In the genomic region with DNA sequence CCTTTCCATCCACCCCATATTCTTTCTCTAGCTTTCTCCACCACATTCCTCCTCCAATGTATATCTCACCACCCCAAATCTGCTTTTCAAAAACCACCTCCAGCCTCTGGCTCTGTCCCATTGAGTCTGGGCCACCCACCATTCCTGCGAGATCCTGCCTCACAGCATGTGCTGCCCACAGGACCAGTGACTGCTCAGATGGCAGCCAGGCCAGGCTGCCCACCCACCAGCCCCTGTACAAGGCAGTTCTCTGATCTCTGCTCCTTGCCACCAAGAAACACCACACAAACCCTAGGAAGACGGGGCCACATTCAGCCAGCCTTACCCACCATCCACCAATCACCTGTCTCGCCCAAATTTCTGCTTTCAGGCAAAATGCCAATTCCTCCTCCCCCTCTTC, we compare ENCODE assay signal across 22 cellular contexts. TPM values are rescaled to one million over a fixed set of nuclear protein-coding genes. Genes with fewer than 3 reads are reported as not detected.
DNase-seq lines count a peak whose midpoint lies in the region; ATAC-seq, FAIRE-seq and TF ChIP-seq lines count a peak whose summit lies in the region.
"Had no signal": no experiment of that assay in that cellular context is flagged by ENCODE, and none has a peak within 500 bp of the region (broad histone marks: within the 10 kb centered on the region; RNA-seq: fewer than 3 reads in every experiment).

No MANE protein-coding gene starts in this region.

- H3K9ac ChIP-seq in H1 (replicated peaks in 1 of 4; ENCODE audit: extremely low read depth in 1 of 4, low read depth in 3 of 4, low read length in 3 of 4), result no peak overlapping the region
- H3K9ac ChIP-seq in neuronal stem cell (ENCODE audit: low read depth, low read length, poor library complexity), result no peak overlapping the region
- H3K9ac ChIP-seq: KMS-11 had no signal

- H3K4me3 ChIP-seq in H1 (ENCODE audit: extremely low read depth in 1 of 4, insufficient read depth in 2 of 4, low read depth in 3 of 4, low read length in 4 of 4) (no peak overlapping the region), neuronal stem cell (ENCODE audit: low read length in 2 of 2) (no peak overlapping the region)

- no peak for ATAC-seq in left lobe of liver

- no peak overlapping the region for H2BK120ac ChIP-seq in H1 (replicated peaks; ENCODE audit: low read depth, low read length)
- no peak overlapping the region for H2BK120ac ChIP-seq in neuronal stem cell (ENCODE audit: low read depth, low read length)

- TF ChIP-seq CTCF in H1 (IDR thresholded peaks at IDR 0.05; ENCODE audit: control extremely low read depth in 1 of 3, insufficient read depth in 1 of 3, low read depth in 1 of 3, low read length in 3 of 3) (no peak), CD14-positive monocyte (IDR thresholded peaks at IDR 0.05) (no peak)

- peak overlapping the region; percentile 71; the same call in 1 of the 2 replicates for H3K18ac ChIP-seq in H1 (ENCODE audit: extremely low read depth, low read length)
- peak overlapping the region; percentile 31 for H3K18ac ChIP-seq in neuronal stem cell (ENCODE audit: low read length)

- H2AFZ ChIP-seq in H1 (ENCODE audit: low read length) (no peak overlapping the region), neuronal stem cell (ENCODE audit: low read length) (no peak overlapping the region)

- peak overlapping the region; percentile 15 to 63; a peak in 2 of 4 replicates for H3K4me2 ChIP-seq in H1 (ENCODE audit: insufficient read depth in 1 of 2, low read depth in 2 of 2, low read length in 2 of 2)
- H3K4me2 ChIP-seq in neuronal stem cell (ENCODE audit: insufficient read depth, low read length, poor library complexity, severe bottlenecking), result no peak overlapping the region
- H3K4me2 ChIP-seq: KMS-11 had no signal

- H4K20me1 ChIP-seq in H1 (replicated peaks in 1 of 2; ENCODE audit: control insufficient read depth in 1 of 2, insufficient read depth in 2 of 2, low read length in 2 of 2), result no peaks in the 10 kb centered on the region

- no peak overlapping the region for H3K23ac ChIP-seq in H1 (ENCODE audit: insufficient read length)
- no peak overlapping the region for H3K23ac ChIP-seq in neuronal stem cell (ENCODE audit: low read depth, low read length, poor library complexity)

- peaks cover 4% of the 10 kb centered on the region for H3K4me1 Mint-ChIP-seq in CD14-positive monocyte
- H3K4me1 Mint-ChIP-seq: B cell had no signal

- H2BK20ac ChIP-seq in H1 (ENCODE audit: low read length), result peak overlapping the region; percentile 63

- no peaks in the 10 kb centered on the region for H3K36me3 Mint-ChIP-seq in CD14-positive monocyte

- H3K23me2 ChIP-seq in H1 (ENCODE audit: low read depth, low read length), result no peaks in the 10 kb centered on the region; the same call in 1 of the 2 replicates

- intact Hi-C loops in CD14-positive monocyte (cut with micrococcal nuclease), result no loop called here

- H4K91ac ChIP-seq in H1 (replicated peaks; ENCODE audit: insufficient read length, low read length) (peak overlapping the region; percentile 5), neuronal stem cell (ENCODE audit: low read depth, low read length, poor library complexity) (no peak overlapping the region)

- H3K9me3 ChIP-seq in H1 (ENCODE audit: insufficient read depth in 2 of 2, low read depth in 1 of 2, low read length in 1 of 2), result no peaks in the 10 kb centered on the region
- no peaks in the 10 kb centered on the region for H3K9me3 ChIP-seq in neuronal stem cell (replicated peaks in 1 of 2; ENCODE audit: control insufficient read depth in 2 of 2, insufficient read depth in 1 of 2, low read depth in 1 of 2, low read length in 2 of 2)

- CTCF ChIA-PET in H1 (lab: Charles Lee; ENCODE audit: partially characterized antibody), result interaction anchor here (0.6 to 13.2 kb wide), 7 partner anchors 9 to 147 kb away, joined by 3 to 168 read pairs (median 4); partner anchors contain the start of gene PLEKHA6

- H3K27ac ChIP-seq in H1 (ENCODE audit: low read depth, low read length) (no peak overlapping the region), neuronal stem cell (replicated peaks; ENCODE audit: low read length) (no peak overlapping the region)
- H3K27ac ChIP-seq: 22Rv1, KMS-11 had no signal

- H3K4ac ChIP-seq in H1 (replicated peaks; ENCODE audit: insufficient read length, low read depth, low read length) (peak overlapping the region; percentile 14), neuronal stem cell (ENCODE audit: low read length) (no peak overlapping the region)

- peaks cover 0 to 1% (median 0%) of the 10 kb centered on the region in 7 donors for H3K9me3 Mint-ChIP-seq in CD14-positive monocyte
- H3K9me3 Mint-ChIP-seq: CD4-positive, alpha-beta T cell had no signal

- no peaks in the 10 kb centered on the region for H3K36me3 ChIP-seq in H1 (ENCODE audit: control insufficient read depth in 2 of 4, insufficient read depth in 4 of 4, low read length in 3 of 4)
- H3K36me3 ChIP-seq in neuronal stem cell (replicated peaks in 1 of 2; ENCODE audit: control insufficient read depth in 2 of 2, insufficient read depth in 2 of 2, low read length in 2 of 2), result no peaks in the 10 kb centered on the region

- H2BK12ac ChIP-seq in H1 (ENCODE audit: low read depth, low read length), result peak overlapping the region; percentile 69
- H2BK12ac ChIP-seq in neuronal stem cell (ENCODE audit: low read length), result no peak overlapping the region

- H3K4me3 Mint-ChIP-seq in CD14-positive monocyte, result no peak overlapping the region
- H3K4me3 Mint-ChIP-seq: B cell; CD4-positive, alpha-beta T cell had no signal

- DNase-seq in NCI-H1105 treated with DMSO at 0.1 percent for 48 hours (lab: John Stamatoyannopoulos, UW), result peak; percentile 4
- no peak for DNase-seq in NCI-H1105 (lab: John Stamatoyannopoulos, UW)
- peak in 1 of 2 experiments; percentile 56 for DNase-seq in H1 (ENCODE audit: low read depth in 1 of 2, low spot score in 2 of 2)
- DNase-seq in neuronal stem cell (ENCODE audit: low spot score), result no peak
- DNase-seq in left lobe of liver (ENCODE audit: low spot score), result no peak
- DNase-seq in kidney glomerular epithelial cell (lab: John Stamatoyannopoulos, UW), result no peak
- DNase-seq in CD14-positive monocyte (ENCODE audit: low spot score), result no peak
- no peak for DNase-seq in NAMALWA (ENCODE audit: low spot score)
- DNase-seq: Calu3; CD4-positive, alpha-beta T cell; DMS53; H7; MV-4-11; NCI-H1436; NCI-H1930; NCI-H226; NCI-H524; NCI-H82 had no signal

- POLR2A ChIA-PET in H1 (lab: Charles Lee; ENCODE audit: partially characterized antibody), result interaction anchor here (0.7 kb wide), 1 partner anchor 435 kb away, joined by 3 read pairs; no protein-coding TSS in a partner anchor

- H2BK5ac ChIP-seq in H1 (ENCODE audit: low read depth, low read length), result peak overlapping the region; percentile 79; the same call in 1 of the 2 replicates
- H2BK5ac ChIP-seq in neuronal stem cell (ENCODE audit: low read length), result no peak overlapping the region

- no peak overlapping the region for H3K56ac ChIP-seq in H1 (replicated peaks; ENCODE audit: insufficient read length, low read depth, low read length)

- 70% methylated on average over 3 of the region's 3 CpGs; no CpG with 5 or more reads in 1 of the 2 experiments for WGBS in H1 (ENCODE audit: extremely low coverage in 1 of 2, insufficient coverage in 1 of 2, insufficient read length in 1 of 2, insufficient replicate concordance in 2 of 2, low coverage in 1 of 2, low lambda C conversion rate in 2 of 2, missing lambda C conversion rate in 1 of 2), 2 experiments
- no CpG with 5 or more reads among the region's 3 CpGs for WGBS in neuronal stem cell (ENCODE audit: extremely low coverage in 2 of 2, insufficient read length in 2 of 2, insufficient replicate concordance in 1 of 2), 2 donors

- H3K27ac Mint-ChIP-seq in CD14-positive monocyte, result peak overlapping the region in 1 of 7 donors; percentile 19
- H3K27ac Mint-ChIP-seq: B cell; CD4-positive, alpha-beta T cell had no signal

- H3K4me1 ChIP-seq in H1 (replicated peaks in 1 of 4; ENCODE audit: control insufficient read depth in 3 of 4, insufficient read depth in 4 of 4, low read length in 3 of 4), result peaks cover 9 to 40% (median 20%) of the 10 kb centered on the region in 4 experiments
- peaks cover 11% of the 10 kb centered on the region in 2 donors for H3K4me1 ChIP-seq in neuronal stem cell (ENCODE audit: control insufficient read depth in 2 of 2, insufficient read depth in 1 of 2, low read depth in 1 of 2, low read length in 2 of 2)

- no peak overlapping the region for H2BK15ac ChIP-seq in H1 (ENCODE audit: low read length)
- H2BK15ac ChIP-seq in neuronal stem cell (ENCODE audit: low read length), result no peak overlapping the region

- TF ChIP-seq EP300 in H1 (IDR thresholded peaks at IDR 0.05; ENCODE audit: borderline replicate concordance in 1 of 2, low read depth in 2 of 2, low read length in 2 of 2), result no peak

- no peaks in the 10 kb centered on the region for H3K79me1 ChIP-seq in H1 (ENCODE audit: low read depth, low read length)
- H3K79me1 ChIP-seq in neuronal stem cell (ENCODE audit: low read depth, low read length), result no peaks in the 10 kb centered on the region

- H4K8ac ChIP-seq in H1 (ENCODE audit: extremely low read depth, insufficient read depth, low read length) (no peak overlapping the region), neuronal stem cell (ENCODE audit: low read depth, low read length) (no peak overlapping the region)

- H3K79me2 ChIP-seq in H1 (ENCODE audit: control insufficient read depth in 1 of 2, insufficient read depth in 2 of 2, low read length in 2 of 2), result no peaks in the 10 kb centered on the region

- no peak for FAIRE-seq in H1 (lab: Jason Lieb, UNC)
- FAIRE-seq: GM12891 had no signal

- no peak overlapping the region for H4K5ac ChIP-seq in H1 (ENCODE audit: insufficient read length, low read depth, low read length)

- H2AK5ac ChIP-seq in H1 (ENCODE audit: low read depth, low read length) (no peak overlapping the region), neuronal stem cell (ENCODE audit: low read depth, low read length) (no peak overlapping the region)

- no peak for TF ChIP-seq RAD21 in H1 (IDR thresholded peaks at IDR 0.05 in 1 of 2, conservative IDR thresholded peaks at IDR 0.05 in 1 of 2; ENCODE audit: low read depth in 2 of 2, low read length in 2 of 2)

- peaks cover 3 to 5% (median 4%) of the 10 kb centered on the region in 3 donors for H3K27me3 Mint-ChIP-seq in CD14-positive monocyte (ENCODE audit: low read depth in 3 of 3)

- no peak for TF ChIP-seq POLR2A in H1 (IDR thresholded peaks at IDR 0.05; ENCODE audit: control extremely low read depth in 1 of 2, low read depth in 2 of 2, low read length in 2 of 2)

- H3K14ac ChIP-seq in H1 (ENCODE audit: insufficient read length) (no peak overlapping the region), neuronal stem cell (ENCODE audit: low read length) (no peak overlapping the region)

- H3K27me3 ChIP-seq in H1 (replicated peaks in 1 of 4; ENCODE audit: control insufficient read depth in 3 of 4, extremely low read depth in 1 of 4, insufficient read depth in 3 of 4, low read length in 3 of 4) (no peaks in the 10 kb centered on the region; a peak in 1 of 7 replicates), neuronal stem cell (ENCODE audit: control insufficient read depth in 3 of 3, insufficient read depth in 3 of 3, low read depth in 1 of 3, low read length in 3 of 3) (peaks cover 0 to 8% (median 0%) of the 10 kb centered on the region in 3 experiments)

RNA-seq across cellular contexts. Expression of gene PLEKHA6, which starts 53.7 kb away (rescaled TPM):
- 17.0 and 20.2 TPM in 2 replicates for total RNA-seq in H1 (2021; fragmentation: NEBNext Ultra II Directional; extraction: Animal tissue kit (Norgen Biotek cat#: 25700))
- polyA plus RNA-seq in H1 (2011; rRNA removed) (4.8 and 7.6 TPM in 2 replicates), CD14-positive monocyte (under 1 TPM in 1 of 2 donors, not detected in 1; 0.08 TPM)
- 4.3 TPM for polyA plus RNA-seq in H1 (2011; cell fraction: cytosol; rRNA removed)
- 14.4 TPM for polyA plus RNA-seq in H1 (2011; cell fraction: nucleus; rRNA removed)
- polyA plus RNA-seq in H1 (2012, experiment 1 of 2), result 6.7 to 8.7 TPM (median 7.6 TPM) in 4 replicates
- 5.8 TPM for polyA plus RNA-seq in H1 (2012, experiment 2 of 2)
- 5.4 TPM for polyA plus RNA-seq in H1 (2013, experiment 1 of 2)
- polyA plus RNA-seq in H1 (2013, experiment 2 of 2), result 5.0 TPM
- polyA minus RNA-seq in H1 (2011; rRNA and poly(A)+ RNA removed), result 5.3 and 6.3 TPM in 2 replicates
- polyA minus RNA-seq in H1 (2011; cell fraction: cytosol; rRNA and poly(A)+ RNA removed), result 7.0 TPM
- polyA minus RNA-seq in H1 (2011; cell fraction: nucleus; rRNA and poly(A)+ RNA removed), result 8.2 TPM
- polyA plus RNA-seq in neuronal stem cell (2013, experiment 1 of 2), result 0.49 TPM
- 0.48 TPM for polyA plus RNA-seq in neuronal stem cell (2013, experiment 2 of 2)
- total RNA-seq in left lobe of liver, result 28.8 TPM
